1 cellular context compared by ENCODE assay signal in genomic region chr11:74478877-74479276, GRCh38.
TF ChIP-seq lines count a peak whose summit lies in the region.

No MANE protein-coding gene starts in this region.

TF ChIP-seq in HepG2, 621 proteins besides CTCF, POLR2A, EP300 and RAD21:
- TF ChIP-seq ZNF44 (CRISPR knock-in tag; IDR thresholded peaks at IDR 0.05) = no peak
- TF ChIP-seq ZNF160 (CRISPR knock-in tag; IDR thresholded peaks at IDR 0.05) = no peak
- TF ChIP-seq ZBTB42 (CRISPR knock-in tag; IDR thresholded peaks at IDR 0.05) = no peak
- TF ChIP-seq ZNF605 (CRISPR knock-in tag; IDR thresholded peaks at IDR 0.05) = no peak
- TF ChIP-seq SIN3A (IDR thresholded peaks at IDR 0.05; ENCODE audit: borderline replicate concordance, low read depth, low read length) = no peak
- TF ChIP-seq SRSF9 (IDR thresholded peaks at IDR 0.05; ENCODE audit: borderline replicate concordance, insufficient read depth, low read depth, low read length, poor library complexity, severe bottlenecking) = no peak
- TF ChIP-seq PHB2 (IDR thresholded peaks at IDR 0.05; ENCODE audit: partially characterized antibody) = no peak
- no peak for TF ChIP-seq TFDP2 (CRISPR knock-in tag; IDR thresholded peaks at IDR 0.05)
- TF ChIP-seq ZNF629 (CRISPR knock-in tag; conservative IDR thresholded peaks at IDR 0.05) = no peak
- TF ChIP-seq MED8 (CRISPR knock-in tag; IDR thresholded peaks at IDR 0.05; ENCODE audit: insufficient replicate concordance) = no peak
- TF ChIP-seq ZNF703 (CRISPR knock-in tag; IDR thresholded peaks at IDR 0.05; ENCODE audit: borderline replicate concordance) = no peak
